ENCODE assay signal across 1 cellular context in genomic region chr2:38415023-38415422, GRCh38.
TF ChIP-seq lines count a peak whose summit lies in the region.

No MANE protein-coding gene starts in this region.

TF ChIP-seq in K562, 482 proteins besides CTCF, POLR2A, EP300 and RAD21 (continued from another document):
- TF ChIP-seq ZNF609 (CRISPR knock-in tag; IDR thresholded peaks at IDR 0.05; ENCODE audit: borderline replicate concordance) (no peak), PKNOX1 (IDR thresholded peaks at IDR 0.05) (no peak), FOXA3 (CRISPR knock-in tag; conservative IDR thresholded peaks at IDR 0.05 in 1 of 2, IDR thresholded peaks at IDR 0.05 in 1 of 2) (no peak), ETS2 (tag; IDR thresholded peaks at IDR 0.05; ENCODE audit: borderline replicate concordance, poor library complexity, severe bottlenecking) (no peak), RBM22 (IDR thresholded peaks at IDR 0.05; ENCODE audit: low read depth, low read length, poor library complexity, severe bottlenecking) (no peak), NCOA2 (IDR thresholded peaks at IDR 0.05; ENCODE audit: partially characterized antibody in 2 of 2) (no peak), PCBP1 (IDR thresholded peaks at IDR 0.05; ENCODE audit: low read depth, low read length, poor library complexity, severe bottlenecking) (no peak), FOXJ2 (tag; IDR thresholded peaks at IDR 0.05) (no peak), RB1 (IDR thresholded peaks at IDR 0.05; ENCODE audit: low read depth) (no peak), CGGBP1 (CRISPR knock-in tag; IDR thresholded peaks at IDR 0.05) (no peak), L3MBTL2 (IDR thresholded peaks at IDR 0.05) (no peak), RNF219 (CRISPR knock-in tag; IDR thresholded peaks at IDR 0.05) (no peak)
